1 cellular context compared by ENCODE assay signal in genomic region chr6:57257911-57258541, GRCh38.
TF ChIP-seq lines count a peak whose summit lies in the region.

No MANE protein-coding gene starts in this region.

TF ChIP-seq in GM23338, 12 proteins besides CTCF, POLR2A, EP300 and RAD21 (continued from another document):
- no peak for TF ChIP-seq EZH2 (IDR thresholded peaks at IDR 0.05; ENCODE audit: low read depth, unreplicated experiment)
- no peak for TF ChIP-seq STAT1 (IDR thresholded peaks at IDR 0.05; ENCODE audit: unreplicated experiment)
- no peak for TF ChIP-seq ZNF462 (CRISPR knock-in tag; IDR thresholded peaks at IDR 0.05)
